Comparison of ENCODE assay signal across 18 cellular contexts in the genomic region with DNA sequence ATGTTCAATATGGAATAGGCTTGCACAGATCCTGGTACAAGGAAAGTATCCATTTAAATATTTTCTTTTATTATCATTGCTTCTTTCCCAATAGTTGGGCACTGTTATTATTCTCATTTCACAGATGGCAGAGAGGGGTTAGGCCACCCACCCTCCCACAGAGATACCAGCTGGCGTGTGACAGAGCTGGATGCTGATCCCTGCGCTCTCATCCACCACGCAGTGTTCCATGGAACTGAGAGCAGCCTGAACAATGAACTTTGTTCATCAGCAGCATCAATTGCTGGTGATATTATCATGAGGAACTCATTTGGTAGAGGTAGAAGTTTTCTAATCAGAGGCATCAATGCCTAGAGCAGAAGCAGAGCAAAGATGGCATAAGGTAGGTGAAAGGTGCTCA.
"Had no signal": no experiment of that assay in that cellular context is flagged by ENCODE, and none has a peak within 500 bp of the region (broad histone marks: within the 10 kb centered on the region; RNA-seq: fewer than 3 reads in every experiment).

No MANE protein-coding gene starts in this region.

- H3K9me3 Mint-ChIP-seq: activated CD4-positive, alpha-beta memory T cell treated with anti-CD3 and anti-CD28 coated beads for 36 hours; type B pancreatic cell had no signal

- DNase-seq: activated CD4-positive, alpha-beta memory T cell treated with anti-CD3 and anti-CD28 coated beads for 36 hours; activated CD4-positive, alpha-beta T cell treated with anti-CD3 and anti-CD28 coated beads for 1 hour; activated CD8-positive, alpha-beta memory T cell treated with anti-CD3 and anti-CD28 coated beads, Interleukin-2, amount 10 ng/mL, durations not matched to agents 7 days and 5 days; activated naive CD4-positive, alpha-beta T cell treated with anti-CD3 and anti-CD28 coated beads, Interleukin-2, amount 10 ng/mL, durations not matched to agents 7 days and 5 days; activated T-cell treated with anti-CD3 and anti-CD28 coated beads, Interleukin-2, amount 50 U/mL, for 1 hour; esophagus squamous epithelium; kidney; left ventricle myocardium inferior; nephron progenitor cell; psoas muscle; right lobe of liver; stimulated activated CD4-positive, alpha-beta T cell treated with anti-CD3 and anti-CD28 coated beads, Interleukin-4, amount 100 ng/mL, for 4 hours; stimulated activated CD8-positive, alpha-beta memory T cell treated with anti-CD3 and anti-CD28 coated beads, Interleukin-4, amount 100 ng/mL, for 48 hours; stimulated activated naive CD8-positive, alpha-beta T cell treated with anti-CD3 and anti-CD28 coated beads, Interleukin-15, Interleukin-2, amounts not matched to agents 100 U/mL and 50 U/mL, for 24 hours; T1000 had no signal

- H3K27ac Mint-ChIP-seq: activated CD4-positive, alpha-beta memory T cell treated with anti-CD3 and anti-CD28 coated beads for 36 hours; activated CD8-positive, alpha-beta memory T cell treated with anti-CD3 and anti-CD28 coated beads, Interleukin-2, amount 10 ng/mL, durations not matched to agents 7 days and 5 days; activated naive CD4-positive, alpha-beta T cell treated with anti-CD3 and anti-CD28 coated beads, Interleukin-2, amount 10 ng/mL, durations not matched to agents 7 days and 5 days; nephron progenitor cell; type B pancreatic cell had no signal

- H3K36me3 Mint-ChIP-seq: activated CD4-positive, alpha-beta memory T cell treated with anti-CD3 and anti-CD28 coated beads for 36 hours; type B pancreatic cell had no signal

- H3K27ac ChIP-seq: coronary artery, esophagus squamous epithelium, left ventricle myocardium inferior, psoas muscle, right lobe of liver had no signal

- H3K4me3 ChIP-seq: coronary artery, esophagus squamous epithelium, left ventricle myocardium inferior, psoas muscle, right lobe of liver, smooth muscle cell had no signal

- H3K9me3 ChIP-seq: esophagus squamous epithelium, left ventricle myocardium inferior, psoas muscle, right lobe of liver had no signal

- H3K36me3 ChIP-seq: esophagus squamous epithelium, left ventricle myocardium inferior, right lobe of liver had no signal

- H3K4me1 ChIP-seq: psoas muscle, right lobe of liver had no signal

- H3K27me3 Mint-ChIP-seq: activated CD4-positive, alpha-beta memory T cell treated with anti-CD3 and anti-CD28 coated beads for 36 hours; activated CD8-positive, alpha-beta memory T cell treated with anti-CD3 and anti-CD28 coated beads, Interleukin-2, amount 10 ng/mL, durations not matched to agents 7 days and 5 days; type B pancreatic cell had no signal

- ATAC-seq: activated CD8-positive, alpha-beta memory T cell treated with anti-CD3 and anti-CD28 coated beads, Interleukin-2, amount 10 ng/mL, durations not matched to agents 7 days and 5 days; psoas muscle; right lobe of liver; stimulated activated naive CD8-positive, alpha-beta T cell treated with anti-CD3 and anti-CD28 coated beads, Interleukin-15, Interleukin-2, amounts not matched to agents 100 U/mL and 50 U/mL, for 24 hours had no signal

- H3K27me3 ChIP-seq: esophagus squamous epithelium, right lobe of liver had no signal

- H3K4me3 Mint-ChIP-seq: activated CD4-positive, alpha-beta memory T cell treated with anti-CD3 and anti-CD28 coated beads for 36 hours; activated CD8-positive, alpha-beta memory T cell treated with anti-CD3 and anti-CD28 coated beads, Interleukin-2, amount 10 ng/mL, durations not matched to agents 7 days and 5 days; activated naive CD4-positive, alpha-beta T cell treated with anti-CD3 and anti-CD28 coated beads, Interleukin-2, amount 10 ng/mL, durations not matched to agents 7 days and 5 days; nephron progenitor cell; type B pancreatic cell had no signal
